Comparison of ENCODE assay signal across 8 cellular contexts in the genomic region with DNA sequence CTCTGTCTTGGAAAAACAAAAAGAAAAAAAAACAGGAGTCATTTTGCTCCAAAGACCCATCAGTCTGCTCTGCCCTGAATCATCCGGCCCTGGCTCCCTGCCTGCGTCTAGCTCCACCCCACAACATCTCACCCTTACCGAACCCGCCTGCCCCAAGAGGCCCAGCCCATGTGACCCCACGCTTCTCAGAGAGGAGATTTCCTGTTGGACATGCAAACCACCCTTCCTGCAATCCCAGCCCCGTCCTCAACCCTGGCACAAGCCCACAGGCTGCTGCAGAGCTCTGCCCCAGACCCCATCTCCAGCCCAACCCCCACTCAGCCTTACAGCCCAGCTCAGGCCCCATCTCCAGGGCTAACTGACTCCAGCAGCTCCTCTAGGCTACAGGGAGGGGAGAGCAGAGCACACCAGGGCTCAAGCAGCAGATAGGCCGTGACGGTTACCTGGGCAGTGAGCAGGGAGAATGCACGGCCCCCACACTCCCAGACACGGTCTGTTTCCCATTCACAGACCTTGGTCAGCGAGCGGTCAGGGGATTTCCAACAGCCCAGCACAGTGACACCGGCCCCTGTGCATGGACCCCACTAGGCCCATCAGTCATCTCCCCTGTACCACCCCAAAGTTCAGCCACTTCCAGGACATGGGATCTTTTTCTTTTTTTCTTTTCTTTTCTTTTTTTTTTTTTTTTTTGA.
A peak's percentile ranks its signal among the peaks of the same experiment; 100 is the strongest.
DNase-seq lines count a peak whose midpoint lies in the region; ATAC-seq and TF ChIP-seq lines count a peak whose summit lies in the region.

No MANE protein-coding gene starts in this region.

- H3K4me1 ChIP-seq in NT2/D1 (ENCODE audit: insufficient read depth, insufficient read length): peaks cover 16% of the 10 kb centered on the region
- no peaks in the 10 kb centered on the region for H3K4me1 ChIP-seq in aorta (ENCODE audit: control insufficient read depth in 1 of 2, insufficient read depth in 2 of 2, low read length in 2 of 2)

- peak; percentile 60 for ATAC-seq in HG02623 (IDR thresholded peaks at IDR 0.05; ENCODE audit: unreplicated experiment)
- peak; percentile 95 for ATAC-seq in aorta (ENCODE audit: low FRiP score)

- in situ Hi-C loops in GM13976 (cut with MboI; ENCODE audit: low sequenced_read_pairs, unreplicated experiment): no loop called here

- H3K9me3 Mint-ChIP-seq in mesothelial cell of epicardium: no peaks in the 10 kb centered on the region

- peak overlapping the region; percentile 7 for H3K4me3 Mint-ChIP-seq in mesothelial cell of epicardium

- 45% methylated on average over 13 of the region's 13 CpGs for WGBS in aorta, 2 donors

- no peak for TF ChIP-seq CTCF in GM13976 (IDR thresholded peaks at IDR 0.05; ENCODE audit: borderline replicate concordance, control extremely low read depth, extremely low read depth, insufficient read depth, missing control alignments)
- TF ChIP-seq CTCF in epithelial cell of proximal tubule (conservative IDR thresholded peaks at IDR 0.05; ENCODE audit: low read depth, low read length): no peak
- no peak for TF ChIP-seq CTCF in mesothelial cell of epicardium (IDR thresholded peaks at IDR 0.05; ENCODE audit: unreplicated experiment)

- no peaks in the 10 kb centered on the region for H3K27me3 Mint-ChIP-seq in mesothelial cell of epicardium (ENCODE audit: low read depth)

- intact Hi-C loops in aorta (cut with DNase I): no loop called here

- no peak overlapping the region for H3K27ac ChIP-seq in aorta (ENCODE audit: low read depth in 1 of 2, low read length in 2 of 2)

- peaks cover 20% of the 10 kb centered on the region for H3K36me3 ChIP-seq in NT2/D1 (ENCODE audit: insufficient read depth, insufficient read length, low read length)
- no peaks in the 10 kb centered on the region for H3K36me3 ChIP-seq in aorta (ENCODE audit: control insufficient read depth in 1 of 2, insufficient read depth in 2 of 2, low read length in 1 of 2)

- H3K9me3 ChIP-seq in NT2/D1 (ENCODE audit: insufficient read depth, low read length) (no peaks in the 10 kb centered on the region), aorta (ENCODE audit: control insufficient read depth, low read length) (no peaks in the 10 kb centered on the region)

- no peaks in the 10 kb centered on the region for H3K27me3 ChIP-seq in NT2/D1 (ENCODE audit: insufficient read depth, insufficient read length)
- no peaks in the 10 kb centered on the region for H3K27me3 ChIP-seq in aorta (ENCODE audit: control insufficient read depth in 1 of 2, insufficient read depth in 2 of 2, low read length in 1 of 2)

- H3K4me3 ChIP-seq in NT2/D1 (ENCODE audit: insufficient read length, low read depth) (no peak overlapping the region), epithelial cell of proximal tubule (ENCODE audit: low read depth, low read length) (peak overlapping the region; percentile 16), aorta (ENCODE audit: low read length in 2 of 2) (no peak overlapping the region)

- H3K9ac ChIP-seq in NT2/D1 (ENCODE audit: insufficient read length, low read depth): peak overlapping the region; percentile 16

- peaks cover 5% of the 10 kb centered on the region for H3K36me3 Mint-ChIP-seq in mesothelial cell of epicardium

- peak; percentile 89 for DNase-seq in GM13976 (ENCODE audit: low spot score)
- DNase-seq in NT2/D1 (ENCODE audit: low read depth, low spot score): peak; percentile 70
- peak; percentile 91 for DNase-seq in epithelial cell of proximal tubule (ENCODE audit: low read depth)
- DNase-seq in mesothelial cell of epicardium (ENCODE audit: low spot score in 2 of 2, unreplicated experiment in 2 of 2): peak in 1 of 2 experiments; percentile 61
- peak; percentile 95 to 97 for DNase-seq in aorta
- DNase-seq in activated CD8-positive, alpha-beta memory T cell treated with anti-CD3 and anti-CD28 coated beads, Interleukin-2, amount 50 U/mL, for 4 hours: no peak
- no peak for DNase-seq in effector CD8-positive, alpha-beta T cell (lab: John Stamatoyannopoulos, UW)

- H3K27ac Mint-ChIP-seq in mesothelial cell of epicardium: peak overlapping the region; percentile 81

- H3K4me1 Mint-ChIP-seq in mesothelial cell of epicardium: peaks cover 19% of the 10 kb centered on the region

Comparison
In these comparisons a context has a peak if more than half of its experiments do, and no peak if none do; other contexts are left out.
1. DNase-seq: peak in GM13976 (single experiment), NT2/D1 (single experiment), epithelial cell of proximal tubule (single experiment) and aorta (2 of 2); none in activated CD8-positive, alpha-beta memory T cell treated with anti-CD3 and anti-CD28 coated beads, Interleukin-2, amount 50 U/mL, for 4 hours (single experiment) and effector CD8-positive, alpha-beta T cell (single experiment).